Comparison of ENCODE assay signal across 23 cellular contexts in the genomic region with DNA sequence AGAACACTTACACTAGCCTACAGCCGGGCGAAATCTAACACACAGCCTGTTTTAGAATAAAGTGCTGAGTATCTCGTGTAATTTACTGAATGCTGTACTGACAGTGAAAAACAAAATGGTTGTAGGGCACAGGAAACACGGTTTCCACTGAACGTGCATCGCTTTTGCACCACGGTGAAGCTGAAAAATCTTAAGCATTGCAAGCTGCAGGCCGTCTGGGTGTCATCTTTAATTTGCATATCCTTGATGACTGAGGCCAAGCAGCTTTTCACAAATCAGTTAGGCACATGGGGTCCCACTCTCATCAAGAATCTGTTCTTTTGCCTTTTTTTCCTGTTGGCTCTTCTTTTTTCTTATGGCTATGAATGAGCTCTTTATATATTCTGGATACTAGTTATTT.
"Had no signal": no experiment of that assay in that cellular context is flagged by ENCODE, and none has a peak within 500 bp of the region (broad histone marks: within the 10 kb centered on the region; RNA-seq: fewer than 3 reads in every experiment).

No MANE protein-coding gene starts in this region.

- H3K27me3 Mint-ChIP-seq: effector memory CD8-positive, alpha-beta T cell; naive thymus-derived CD4-positive, alpha-beta T cell; stimulated activated naive B cell treated with anti-CD40 and anti-IgM and Interleukin-4, amounts not matched to agents 10 μg/mL and 1 μg/mL and 100 μg/mL, for 72 hours; stimulated activated naive CD8-positive, alpha-beta T cell treated with anti-CD3 and anti-CD28 coated beads, Interleukin-15, amount 100 ng/mL, for 72 hours had no signal

- H3K4me3 Mint-ChIP-seq: effector memory CD8-positive, alpha-beta T cell; immature natural killer cell; naive thymus-derived CD4-positive, alpha-beta T cell; nephron progenitor cell; stimulated activated naive B cell treated with anti-CD40 and anti-IgM and Interleukin-4, amounts not matched to agents 10 μg/mL and 1 μg/mL and 100 μg/mL, for 72 hours; stimulated activated naive CD8-positive, alpha-beta T cell treated with anti-CD3 and anti-CD28 coated beads, Interleukin-15, amount 100 ng/mL, for 72 hours had no signal

- H3K4me3 ChIP-seq: esophagus muscularis mucosa, gastroesophageal sphincter, left lung, lung, right atrium auricular region, sigmoid colon, skin epidermis, testis, tibial nerve, upper lobe of right lung had no signal

- H3K36me3 ChIP-seq: right atrium auricular region had no signal

- H3K9me3 ChIP-seq: esophagus muscularis mucosa, neutrophil, right atrium auricular region, sigmoid colon, testis, upper lobe of right lung had no signal

- H3K27ac ChIP-seq: epithelial cell of prostate, esophagus muscularis mucosa, gastroesophageal sphincter, left lung, neutrophil, right atrium auricular region, sigmoid colon, skin epidermis, testis, tibial nerve, upper lobe of right lung had no signal

- H3K4me1 ChIP-seq: esophagus muscularis mucosa, gastroesophageal sphincter, left lung, right atrium auricular region, sigmoid colon, testis, tibial nerve, upper lobe of right lung had no signal

- FAIRE-seq: keratinocyte had no signal

- DNase-seq: effector memory CD8-positive, alpha-beta T cell; glutamatergic neuron; immature natural killer cell; left lung; mesenchymal stem cell; naive thymus-derived CD4-positive, alpha-beta T cell; nephron progenitor cell; sigmoid colon; stimulated activated CD4-positive, alpha-beta T cell treated with anti-CD3 and anti-CD28 coated beads, Interleukin-2, amount 100 ng/mL, for 24 hours; stimulated activated CD4-positive, alpha-beta T cell treated with anti-CD3 and anti-CD28 coated beads, Interleukin-4, amount 100 ng/mL, for 4 hours; stimulated activated naive B cell treated with anti-CD40 and anti-IgM and Interleukin-4, amounts not matched to agents 10 μg/mL and 1 μg/mL and 100 μg/mL, for 72 hours; stimulated activated naive CD8-positive, alpha-beta T cell treated with anti-CD3 and anti-CD28 coated beads, Interleukin-15, amount 100 ng/mL, for 72 hours; testis; upper lobe of right lung had no signal

- H3K4me1 Mint-ChIP-seq: nephron progenitor cell had no signal

- ATAC-seq: effector memory CD8-positive, alpha-beta T cell; gastroesophageal sphincter; left lung; naive thymus-derived CD4-positive, alpha-beta T cell; stimulated activated naive B cell treated with anti-CD40 and anti-IgM and Interleukin-4, amounts not matched to agents 10 μg/mL and 1 μg/mL and 100 μg/mL, for 72 hours; stimulated activated naive CD8-positive, alpha-beta T cell treated with anti-CD3 and anti-CD28 coated beads, Interleukin-15, amount 100 ng/mL, for 72 hours; upper lobe of right lung had no signal

- H3K27ac Mint-ChIP-seq: immature natural killer cell; stimulated activated naive B cell treated with anti-CD40 and anti-IgM and Interleukin-4, amounts not matched to agents 10 μg/mL and 1 μg/mL and 100 μg/mL, for 72 hours had no signal
